ENCODE assay signal across 1 cellular context in the genomic region with DNA sequence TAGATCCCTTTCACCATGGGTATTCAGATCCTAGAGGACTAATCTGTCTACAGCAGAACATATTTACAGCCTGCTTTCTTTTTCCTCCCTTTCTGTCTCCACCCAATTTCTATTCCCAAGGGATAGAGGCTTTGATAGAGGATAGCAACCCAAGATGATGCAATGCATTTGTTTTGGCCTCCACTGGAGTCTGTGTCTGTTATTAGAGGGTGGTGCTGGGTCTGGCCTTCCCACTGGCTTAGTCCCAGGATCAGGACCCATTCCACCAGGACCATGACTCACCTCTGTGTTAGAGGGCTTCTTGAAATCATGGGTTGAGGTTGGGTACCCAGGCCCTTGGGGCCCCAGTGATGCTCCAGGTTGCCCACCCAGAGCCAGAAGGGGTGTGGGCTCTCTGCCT.
TF ChIP-seq lines count a peak whose summit lies in the region.

No MANE protein-coding gene starts in this region.

TF ChIP-seq in HEK293, 187 proteins besides CTCF, POLR2A, EP300 and RAD21 (continued from another document):
- TF ChIP-seq, protein P1, sequence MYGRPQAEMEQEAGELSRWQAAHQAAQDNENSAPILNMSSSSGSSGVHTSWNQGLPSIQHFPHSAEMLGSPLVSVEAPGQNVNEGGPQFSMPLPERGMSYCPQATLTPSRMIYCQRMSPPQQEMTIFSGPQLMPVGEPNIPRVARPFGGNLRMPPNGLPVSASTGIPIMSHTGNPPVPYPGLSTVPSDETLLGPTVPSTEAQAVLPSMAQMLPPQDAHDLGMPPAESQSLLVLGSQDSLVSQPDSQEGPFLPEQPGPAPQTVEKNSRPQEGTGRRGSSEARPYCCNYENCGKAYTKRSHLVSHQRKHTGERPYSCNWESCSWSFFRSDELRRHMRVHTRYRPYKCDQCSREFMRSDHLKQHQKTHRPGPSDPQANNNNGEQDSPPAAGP (tag by site-specific recombination; IDR thresholded peaks at IDR 0.05), result 0 out of 2 replicates have a peak, but pooled peaks have one; percentile 30
- TF ChIP-seq SCRT2 (tag by site-specific recombination; IDR thresholded peaks at IDR 0.05), result no peak
- TF ChIP-seq ZNF311 (tag by site-specific recombination; IDR thresholded peaks at IDR 0.05; ENCODE audit: borderline replicate concordance), result no peak
- TF ChIP-seq, protein P2, sequence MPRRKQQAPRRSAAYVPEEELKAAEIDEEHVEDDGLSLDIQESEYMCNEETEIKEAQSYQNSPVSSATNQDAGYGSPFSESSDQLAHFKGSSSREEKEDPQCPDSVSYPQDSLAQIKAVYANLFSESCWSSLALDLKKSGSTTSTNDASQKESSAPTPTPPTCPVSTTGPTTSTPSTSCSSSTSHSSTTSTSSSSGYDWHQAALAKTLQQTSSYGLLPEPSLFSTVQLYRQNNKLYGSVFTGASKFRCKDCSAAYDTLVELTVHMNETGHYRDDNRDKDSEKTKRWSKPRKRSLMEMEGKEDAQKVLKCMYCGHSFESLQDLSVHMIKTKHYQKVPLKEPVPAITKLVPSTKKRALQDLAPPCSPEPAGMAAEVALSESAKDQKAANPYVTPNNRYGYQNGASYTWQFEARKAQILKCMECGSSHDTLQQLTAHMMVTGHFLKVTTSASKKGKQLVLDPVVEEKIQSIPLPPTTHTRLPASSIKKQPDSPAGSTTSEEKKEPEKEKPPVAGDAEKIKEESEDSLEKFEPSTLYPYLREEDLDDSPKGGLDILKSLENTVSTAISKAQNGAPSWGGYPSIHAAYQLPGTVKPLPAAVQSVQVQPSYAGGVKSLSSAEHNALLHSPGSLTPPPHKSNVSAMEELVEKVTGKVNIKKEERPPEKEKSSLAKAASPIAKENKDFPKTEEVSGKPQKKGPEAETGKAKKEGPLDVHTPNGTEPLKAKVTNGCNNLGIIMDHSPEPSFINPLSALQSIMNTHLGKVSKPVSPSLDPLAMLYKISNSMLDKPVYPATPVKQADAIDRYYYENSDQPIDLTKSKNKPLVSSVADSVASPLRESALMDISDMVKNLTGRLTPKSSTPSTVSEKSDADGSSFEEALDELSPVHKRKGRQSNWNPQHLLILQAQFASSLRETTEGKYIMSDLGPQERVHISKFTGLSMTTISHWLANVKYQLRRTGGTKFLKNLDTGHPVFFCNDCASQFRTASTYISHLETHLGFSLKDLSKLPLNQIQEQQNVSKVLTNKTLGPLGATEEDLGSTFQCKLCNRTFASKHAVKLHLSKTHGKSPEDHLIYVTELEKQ (tag by site-specific recombination; IDR thresholded peaks at IDR 0.05; ENCODE audit: borderline replicate concordance), result no peak
